ENCODE assay signal across 8 cellular contexts in genomic region chr17:77066726-77067409, GRCh38.
DNase-seq lines count a peak whose midpoint lies in the region; ATAC-seq, FAIRE-seq and TF ChIP-seq lines count a peak whose summit lies in the region.
"Not testable (repeated sequence)": the region's sequence is repeated elsewhere in the genome, so short reads cannot be mapped to it uniquely, and the experiment has no call there.

No MANE protein-coding gene starts in this region.

- dilution Hi-C loops in endothelial cell of umbilical vein (cut with MboI; ENCODE audit: extremely low pct_ligation_motif_present, low sequenced_read_pairs) = not testable (repeated sequence)

- H3K4me3 Mint-ChIP-seq in activated T-helper 1 cell treated with anti-CD3 and anti-CD28 coated beads, Interleukin-12 subunit alpha, Interleukin-12 subunit beta, Interleukin-2, Interleukin-4 antibody, amounts not matched to agents 30 ng/mL and 10 ng/mL and 1 ng/mL, durations not matched to agents 14 hours and 24 hours and 36 hours = not testable (repeated sequence)

- peaks cover 17% of the 10 kb centered on the region for H3K27me3 ChIP-seq in BJ (ENCODE audit: control insufficient read depth, insufficient read depth, low read length)
- peaks cover 33% of the 10 kb centered on the region for H3K27me3 ChIP-seq in GM23248 (replicated peaks; ENCODE audit: insufficient read depth)
- not testable (repeated sequence) for H3K27me3 ChIP-seq in endothelial cell of umbilical vein (ENCODE audit: control insufficient read depth in 2 of 2, insufficient read depth in 2 of 2, low read length in 2 of 2)

- TF ChIP-seq POLR2A in endothelial cell of umbilical vein (IDR thresholded peaks at IDR 0.05; ENCODE audit: low read depth, low read length) = not testable (repeated sequence)

- not testable (repeated sequence) for H3K36me3 Mint-ChIP-seq in activated T-helper 1 cell treated with anti-CD3 and anti-CD28 coated beads, Interleukin-12 subunit alpha, Interleukin-12 subunit beta, Interleukin-2, Interleukin-4 antibody, amounts not matched to agents 30 ng/mL and 10 ng/mL and 1 ng/mL, durations not matched to agents 14 hours and 24 hours and 36 hours (ENCODE audit: low read depth)

- not testable (repeated sequence) for H2AFZ ChIP-seq in GM23248; endothelial cell of umbilical vein (ENCODE audit: low read depth, low read length)

- not testable (repeated sequence) for H3K4me2 ChIP-seq in GM23248 (ENCODE audit: unreplicated experiment); endothelial cell of umbilical vein (ENCODE audit: insufficient read depth, low read length)

- H3K79me2 ChIP-seq in GM23248 (ENCODE audit: insufficient read depth); endothelial cell of umbilical vein (ENCODE audit: control insufficient read depth, insufficient read depth, low read length): not testable (repeated sequence)

- CTCF ChIA-PET in BJ (lab: Yijun Ruan, JAX) = interaction anchor here (0.7 to 8.3 kb wide), 24 partner anchors 8 to 506 kb away, joined by 3 to 74 read pairs (median 5); partner anchors contain the start of genes MGAT5B and SRSF2
- CTCF ChIA-PET in endothelial cell of umbilical vein (lab: Charles Lee) = interaction anchor here (0.7 to 8.7 kb wide), 16 partner anchors 9 to 947 kb away, joined by 3 to 116 read pairs (median 4); partner anchors contain the start of genes JMJD6, METTL23 and MGAT5B

- not testable (repeated sequence) for H3K9me2 ChIP-seq in GM23248 (ENCODE audit: insufficient read depth)

- H3K9ac ChIP-seq in GM23248; endothelial cell of umbilical vein (replicated peaks; ENCODE audit: extremely low read depth, insufficient read depth, low read length): not testable (repeated sequence)

- in situ Hi-C loops in GM23248 (cut with MboI) = not testable (repeated sequence)

- H3K36me3 ChIP-seq in BJ (ENCODE audit: control insufficient read depth, insufficient read depth, low read length); GM23248 (ENCODE audit: low read depth); endothelial cell of umbilical vein (ENCODE audit: control insufficient read depth in 2 of 2, extremely low read depth in 1 of 2, insufficient read depth in 2 of 2, low read length in 2 of 2): not testable (repeated sequence)

- H3K9me3 Mint-ChIP-seq in activated T-helper 1 cell treated with anti-CD3 and anti-CD28 coated beads, Interleukin-12 subunit alpha, Interleukin-12 subunit beta, Interleukin-2, Interleukin-4 antibody, amounts not matched to agents 30 ng/mL and 10 ng/mL and 1 ng/mL, durations not matched to agents 14 hours and 24 hours and 36 hours = not testable (repeated sequence)

- not testable (repeated sequence) for H3K4me1 ChIP-seq in GM23248 (ENCODE audit: insufficient read depth); endothelial cell of umbilical vein (ENCODE audit: control insufficient read depth, extremely low read depth, insufficient read depth, low read length)

- intact Hi-C loops in activated T-helper 1 cell treated with anti-CD3 and anti-CD28 coated beads, Interleukin-12 subunit alpha, Interleukin-12 subunit beta, Interleukin-2, Interleukin-4 antibody, amounts not matched to agents 30 ng/mL and 10 ng/mL and 1 ng/mL, durations not matched to agents 14 hours and 24 hours and 36 hours (cut with micrococcal nuclease) = loop anchor here (1.0 kb wide), 3 partner anchors 56 to 251 kb away; partner anchors contain the start of gene MGAT5B
- intact Hi-C loops in endothelial cell of umbilical vein (cut with micrococcal nuclease) = loop anchor here (1.0 to 2.0 kb wide), 2 partner anchors 56 to 199 kb away; partner anchors contain the start of gene MGAT5B

- not testable (repeated sequence) for H3K4me1 Mint-ChIP-seq in activated T-helper 1 cell treated with anti-CD3 and anti-CD28 coated beads, Interleukin-12 subunit alpha, Interleukin-12 subunit beta, Interleukin-2, Interleukin-4 antibody, amounts not matched to agents 30 ng/mL and 10 ng/mL and 1 ng/mL, durations not matched to agents 14 hours and 24 hours and 36 hours (ENCODE audit: low read depth)

- not testable (repeated sequence) for H3F3A ChIP-seq in GM23248 (ENCODE audit: insufficient read depth)

- not testable (repeated sequence) for H3K9me3 ChIP-seq in GM23248 (ENCODE audit: low read depth); endothelial cell of umbilical vein (replicated peaks; ENCODE audit: control insufficient read depth, insufficient read depth, low read length)

- peak; percentile 91 for TF ChIP-seq CTCF in BJ (IDR thresholded peaks at IDR 0.05; ENCODE audit: insufficient read depth, low read depth, low read length)
- TF ChIP-seq CTCF in endothelial cell of umbilical vein (IDR thresholded peaks at IDR 0.05; ENCODE audit: extremely low read depth in 1 of 2, insufficient read depth in 1 of 2, low read depth in 1 of 2, low read length in 2 of 2) = peak; percentile 72 to 82

- peak; percentile 76 for FAIRE-seq in endothelial cell of umbilical vein (lab: Jason Lieb, UNC)

- not testable (repeated sequence) for H3K9me1 ChIP-seq in endothelial cell of umbilical vein (replicated peaks; ENCODE audit: control insufficient read depth, extremely low read depth, insufficient read depth, low read length)

- H3K27ac ChIP-seq in GM23248; endothelial cell of umbilical vein (ENCODE audit: insufficient read depth, low read depth, low read length): not testable (repeated sequence)

- H3K4me3 ChIP-seq in BJ (ENCODE audit: low read depth, low read length); GM23248; endothelial cell of umbilical vein (replicated peaks in 1 of 3; ENCODE audit: insufficient read depth in 1 of 3, low read depth in 1 of 3, low read length in 3 of 3): not testable (repeated sequence)

- WGBS in GM23248 (ENCODE audit: low coverage in 1 of 2, low lambda C conversion rate in 2 of 2, missing lambda C conversion rate in 2 of 2), 2 experiments = 30% methylated on average over 10 of the region's 10 CpGs

- POLR2A ChIA-PET in BJ (lab: Charles Lee) = interaction anchor here (0.7 kb wide), 1 partner anchor 59 kb away, joined by 3 read pairs; no protein-coding TSS in a partner anchor
- POLR2A ChIA-PET in endothelial cell of umbilical vein (lab: Charles Lee) = not testable (repeated sequence)

- BruUV-seq in endothelial cell of umbilical vein (replicated peaks; lab: Mats Ljungman, UMichigan) = not testable (repeated sequence)

- not testable (repeated sequence) for DNase-seq in BJ (ENCODE audit: low read depth)
- DNase-seq in GM23248 (peak; percentile 74), NCI-H1930 (lab: John Stamatoyannopoulos, UW) (peak; percentile 50 to 68), SK-N-DZ (ENCODE audit: low spot score) (peak; percentile 81), endothelial cell of umbilical vein (ENCODE audit: low read depth, low spot score) (peak; percentile 49), left lobe of liver (ENCODE audit: low spot score) (peak; percentile 50)
- DNase-seq in activated T-helper 1 cell treated with anti-CD3 and anti-CD28 coated beads, Interleukin-12 subunit alpha, Interleukin-12 subunit beta, Interleukin-2, Interleukin-4 antibody, amounts not matched to agents 30 ng/mL and 10 ng/mL and 1 ng/mL, durations not matched to agents 14 hours and 24 hours and 36 hours (ENCODE audit: low spot score) = peak; percentile 32
- DNase-seq in stimulated activated CD4-positive, alpha-beta T cell treated with anti-CD3 and anti-CD28 coated beads, Interleukin-12 subunit alpha, Interleukin-12 subunit beta, amount 100 ng/mL, for 48 hours (ENCODE audit: low read depth in 2 of 3, low spot score in 1 of 3) = peak in 2 of 3 donors; percentile 31 to 45

- ATAC-seq in left lobe of liver = peak; percentile 81

- not testable (repeated sequence) for H3K27ac Mint-ChIP-seq in activated T-helper 1 cell treated with anti-CD3 and anti-CD28 coated beads, Interleukin-12 subunit alpha, Interleukin-12 subunit beta, Interleukin-2, Interleukin-4 antibody, amounts not matched to agents 30 ng/mL and 10 ng/mL and 1 ng/mL, durations not matched to agents 14 hours and 24 hours and 36 hours

- peaks cover 20% of the 10 kb centered on the region for H3K27me3 Mint-ChIP-seq in activated T-helper 1 cell treated with anti-CD3 and anti-CD28 coated beads, Interleukin-12 subunit alpha, Interleukin-12 subunit beta, Interleukin-2, Interleukin-4 antibody, amounts not matched to agents 30 ng/mL and 10 ng/mL and 1 ng/mL, durations not matched to agents 14 hours and 24 hours and 36 hours (ENCODE audit: insufficient read depth)

- not testable (repeated sequence) for H4K20me1 ChIP-seq in GM23248 (ENCODE audit: insufficient read depth); endothelial cell of umbilical vein (replicated peaks; ENCODE audit: control insufficient read depth, extremely low read depth, insufficient read depth, low read length)
